8 cellular contexts compared by ENCODE assay signal in genomic region chr5:171207256-171207866, GRCh38.
DNase-seq lines count a peak whose midpoint lies in the region; ATAC-seq, FAIRE-seq and TF ChIP-seq lines count a peak whose summit lies in the region.

No MANE protein-coding gene starts in this region.

- FAIRE-seq in islet of Langerhans (lab: Jason Lieb, UNC), result peak; percentile 93

- peak; percentile 64 for DNase-seq in AG20443 (ENCODE audit: low spot score)
- peak; percentile 28 for DNase-seq in GM12865 (ENCODE audit: low read depth)
- peak; percentile 29 for DNase-seq in NCI-H226
- DNase-seq in adrenal gland, result peak in 2 of 7 donors; percentile 9 to 19
- DNase-seq in effector memory CD4-positive, alpha-beta T cell, result no peak
- no peak for DNase-seq in activated CD4-positive, CD25-positive, alpha-beta regulatory T cell (lab: John Stamatoyannopoulos, UW)

- no peak overlapping the region for H3K4me3 ChIP-seq in GM12865 (ENCODE audit: low read depth, low read length)
- H3K4me3 ChIP-seq in adrenal gland, result no peak overlapping the region
- no peak overlapping the region for H3K4me3 ChIP-seq in effector memory CD4-positive, alpha-beta T cell (ENCODE audit: insufficient read depth, low read depth, low read length, poor library complexity, severe bottlenecking)

- no peak for ATAC-seq in HG03565 (IDR thresholded peaks at IDR 0.05; ENCODE audit: unreplicated experiment)

- no peaks in the 10 kb centered on the region for H3K9me3 ChIP-seq in adrenal gland (replicated peaks in 1 of 3)
- no peaks in the 10 kb centered on the region for H3K9me3 ChIP-seq in effector memory CD4-positive, alpha-beta T cell (ENCODE audit: control insufficient read depth, low read length)

- peak; percentile 28 for TF ChIP-seq CTCF in GM12865 (IDR thresholded peaks at IDR 0.05; ENCODE audit: insufficient read depth, low read depth, low read length, missing control alignments)
- TF ChIP-seq CTCF in adrenal gland (IDR thresholded peaks at IDR 0.05), result peak; percentile 22 to 54 (median 50)

- WGBS in adrenal gland, 4 donors, result 34 to 44% (median 40%) methylated on average over 6 of the region's 6 CpGs

- no peak for TF ChIP-seq POLR2A in adrenal gland (IDR thresholded peaks at IDR 0.05)

- no peaks in the 10 kb centered on the region for H3K4me1 ChIP-seq in adrenal gland (replicated peaks in 1 of 2)
- H3K4me1 ChIP-seq in effector memory CD4-positive, alpha-beta T cell (ENCODE audit: control insufficient read depth, insufficient read depth, low read length, poor library complexity, severe bottlenecking), result no peaks in the 10 kb centered on the region

- no peak overlapping the region for H3K27ac ChIP-seq in adrenal gland
- H3K27ac ChIP-seq in effector memory CD4-positive, alpha-beta T cell (ENCODE audit: insufficient read depth, low read length, poor library complexity, severe bottlenecking), result no peak overlapping the region

- no peaks in the 10 kb centered on the region for H3K36me3 ChIP-seq in adrenal gland (replicated peaks in 1 of 2)
- no peaks in the 10 kb centered on the region for H3K36me3 ChIP-seq in effector memory CD4-positive, alpha-beta T cell (ENCODE audit: control insufficient read depth, insufficient read depth, low read length)

- H3K27me3 ChIP-seq in adrenal gland, result no peaks in the 10 kb centered on the region
- no peaks in the 10 kb centered on the region for H3K27me3 ChIP-seq in effector memory CD4-positive, alpha-beta T cell (replicated peaks; ENCODE audit: control insufficient read depth, insufficient read depth, low read length, poor library complexity, severe bottlenecking)

- intact Hi-C loops in adrenal gland (cut with DNase I), result no loop called here

Comparison
In these comparisons a context has a peak if more than half of its experiments do, and no peak if none do; other contexts are left out.
1. DNase-seq: peak in AG20443 (single experiment), GM12865 (single experiment) and NCI-H226 (single experiment); none in effector memory CD4-positive, alpha-beta T cell (0 of 3) and activated CD4-positive, CD25-positive, alpha-beta regulatory T cell (0 of 4).